Comparison of ENCODE assay signal across 28 cellular contexts in genomic region chr19:11754663-11755062, GRCh38.
"Had no signal": no experiment of that assay in that cellular context is flagged by ENCODE, and none has a peak within 500 bp of the region (broad histone marks: within the 10 kb centered on the region; RNA-seq: fewer than 3 reads in every experiment).

No MANE protein-coding gene starts in this region.

- H3K36me3 ChIP-seq: esophagus squamous epithelium, gastrocnemius medialis, heart right ventricle, left lung, lower lobe of right lung had no signal

- ATAC-seq: esophagus mucosa, gastrocnemius medialis, heart right ventricle, left cardiac atrium, left lung, left ventricle myocardium superior, lower lobe of right lung, mucosa of descending colon had no signal

- H3K4me3 Mint-ChIP-seq: mesothelial cell of epicardium, naive B cell had no signal

- H3K36me3 Mint-ChIP-seq: mesothelial cell of epicardium had no signal

- H3K4me1 ChIP-seq: esophagus squamous epithelium, gastrocnemius medialis, heart right ventricle, left lung, lower lobe of right lung had no signal

- H3K27ac ChIP-seq: coronary artery, dorsolateral prefrontal cortex, epithelial cell of prostate, esophagus squamous epithelium, gastrocnemius medialis, heart right ventricle, left lung, lower lobe of right lung had no signal

- H3K4me1 Mint-ChIP-seq: mesothelial cell of epicardium, naive B cell had no signal

- FAIRE-seq: colon, endothelial cell of umbilical vein, islet of Langerhans, keratinocyte had no signal

- H3K27me3 ChIP-seq: dorsolateral prefrontal cortex, heart right ventricle, left lung had no signal

- H3K27ac Mint-ChIP-seq: mesothelial cell of epicardium, naive B cell had no signal

- H3K4me3 ChIP-seq: coronary artery, dorsolateral prefrontal cortex, esophagus squamous epithelium, gastrocnemius medialis, heart right ventricle, left lung, lower lobe of right lung, mucosa of descending colon had no signal

- DNase-seq: dermis blood vessel endothelial cell; dorsolateral prefrontal cortex; effector CD4-positive, alpha-beta T cell; effector memory CD4-positive, alpha-beta T cell; erythroblast; esophagus squamous epithelium; foreskin fibroblast; foreskin melanocyte; gastrocnemius medialis; glutamatergic neuron; head of caudate nucleus; heart right ventricle; hippocampal formation; left cardiac atrium; left lung; left ventricle myocardium superior; lower lobe of right lung; mesenchymal stem cell; mucosa of descending colon; naive B cell had no signal
